2 cellular contexts compared by ENCODE assay signal in the genomic region with DNA sequence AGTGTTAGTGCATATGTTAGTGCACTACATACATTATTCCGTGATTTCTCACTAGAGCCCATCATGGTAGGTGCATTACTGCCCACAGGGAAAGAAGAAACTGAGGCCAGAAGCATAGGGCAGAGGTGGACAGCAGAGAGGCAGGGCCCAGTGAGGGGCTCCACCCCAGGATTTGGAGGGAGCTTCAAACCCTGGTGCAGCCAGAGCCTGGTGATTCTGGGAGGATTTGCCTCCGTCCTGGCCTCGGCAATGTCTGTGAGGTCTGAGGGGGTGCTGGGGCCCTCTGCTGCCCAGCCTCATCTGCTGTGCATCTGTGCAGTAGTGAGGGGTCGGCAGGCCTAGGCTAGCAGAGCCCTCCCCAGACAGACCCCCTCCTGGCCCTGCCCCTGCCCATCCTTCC.
TF ChIP-seq lines count a peak whose summit lies in the region.

No MANE protein-coding gene starts in this region.

TF ChIP-seq in GM23338, 12 proteins besides CTCF, POLR2A, EP300 and RAD21:
- TF ChIP-seq REST (IDR thresholded peaks at IDR 0.05; ENCODE audit: unreplicated experiment), result no peak
- no peak for TF ChIP-seq CREB1 (CRISPR knock-in tag; IDR thresholded peaks at IDR 0.05; ENCODE audit: low read depth)
- no peak for TF ChIP-seq POLR2AphosphoS5 (IDR thresholded peaks at IDR 0.05; ENCODE audit: low read depth)
- no peak for TF ChIP-seq STAT1 (IDR thresholded peaks at IDR 0.05; ENCODE audit: unreplicated experiment)
- TF ChIP-seq EZH2phosphoT487 (IDR thresholded peaks at IDR 0.05; ENCODE audit: unreplicated experiment), result no peak
- no peak for TF ChIP-seq NANOG (IDR thresholded peaks at IDR 0.05; ENCODE audit: borderline replicate concordance)

TF ChIP-seq in WTC11, 78 proteins besides CTCF, POLR2A, EP300 and RAD21:
- no peak for TF ChIP-seq KAT7 (CRISPR knock-in tag; IDR thresholded peaks at IDR 0.05; ENCODE audit: borderline replicate concordance)
- TF ChIP-seq, protein P1, sequence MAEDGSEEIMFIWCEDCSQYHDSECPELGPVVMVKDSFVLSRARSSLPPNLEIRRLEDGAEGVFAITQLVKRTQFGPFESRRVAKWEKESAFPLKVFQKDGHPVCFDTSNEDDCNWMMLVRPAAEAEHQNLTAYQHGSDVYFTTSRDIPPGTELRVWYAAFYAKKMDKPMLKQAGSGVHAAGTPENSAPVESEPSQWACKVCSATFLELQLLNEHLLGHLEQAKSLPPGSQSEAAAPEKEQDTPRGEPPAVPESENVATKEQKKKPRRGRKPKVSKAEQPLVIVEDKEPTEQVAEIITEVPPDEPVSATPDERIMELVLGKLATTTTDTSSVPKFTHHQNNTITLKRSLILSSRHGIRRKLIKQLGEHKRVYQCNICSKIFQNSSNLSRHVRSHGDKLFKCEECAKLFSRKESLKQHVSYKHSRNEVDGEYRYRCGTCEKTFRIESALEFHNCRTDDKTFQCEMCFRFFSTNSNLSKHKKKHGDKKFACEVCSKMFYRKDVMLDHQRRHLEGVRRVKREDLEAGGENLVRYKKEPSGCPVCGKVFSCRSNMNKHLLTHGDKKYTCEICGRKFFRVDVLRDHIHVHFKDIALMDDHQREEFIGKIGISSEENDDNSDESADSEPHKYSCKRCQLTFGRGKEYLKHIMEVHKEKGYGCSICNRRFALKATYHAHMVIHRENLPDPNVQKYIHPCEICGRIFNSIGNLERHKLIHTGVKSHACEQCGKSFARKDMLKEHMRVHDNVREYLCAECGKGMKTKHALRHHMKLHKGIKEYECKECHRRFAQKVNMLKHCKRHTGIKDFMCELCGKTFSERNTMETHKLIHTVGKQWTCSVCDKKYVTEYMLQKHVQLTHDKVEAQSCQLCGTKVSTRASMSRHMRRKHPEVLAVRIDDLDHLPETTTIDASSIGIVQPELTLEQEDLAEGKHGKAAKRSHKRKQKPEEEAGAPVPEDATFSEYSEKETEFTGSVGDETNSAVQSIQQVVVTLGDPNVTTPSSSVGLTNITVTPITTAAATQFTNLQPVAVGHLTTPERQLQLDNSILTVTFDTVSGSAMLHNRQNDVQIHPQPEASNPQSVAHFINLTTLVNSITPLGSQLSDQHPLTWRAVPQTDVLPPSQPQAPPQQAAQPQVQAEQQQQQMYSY (CRISPR knock-in tag; IDR thresholded peaks at IDR 0.05), result peak; percentile 86
- TF ChIP-seq, protein P2, sequence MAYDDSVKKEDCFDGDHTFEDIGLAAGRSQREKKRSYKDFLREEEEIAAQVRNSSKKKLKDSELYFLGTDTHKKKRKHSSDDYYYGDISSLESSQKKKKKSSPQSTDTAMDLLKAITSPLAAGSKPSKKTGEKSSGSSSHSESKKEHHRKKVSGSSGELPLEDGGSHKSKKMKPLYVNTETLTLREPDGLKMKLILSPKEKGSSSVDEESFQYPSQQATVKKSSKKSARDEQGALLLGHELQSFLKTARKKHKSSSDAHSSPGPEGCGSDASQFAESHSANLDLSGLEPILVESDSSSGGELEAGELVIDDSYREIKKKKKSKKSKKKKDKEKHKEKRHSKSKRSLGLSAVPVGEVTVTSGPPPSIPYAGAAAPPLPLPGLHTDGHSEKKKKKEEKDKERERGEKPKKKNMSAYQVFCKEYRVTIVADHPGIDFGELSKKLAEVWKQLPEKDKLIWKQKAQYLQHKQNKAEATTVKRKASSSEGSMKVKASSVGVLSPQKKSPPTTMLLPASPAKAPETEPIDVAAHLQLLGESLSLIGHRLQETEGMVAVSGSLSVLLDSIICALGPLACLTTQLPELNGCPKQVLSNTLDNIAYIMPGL (CRISPR knock-in tag; IDR thresholded peaks at IDR 0.05), result no peak
